ENCODE assay signal across 5 cellular contexts in genomic region chr7:159001811-159002210, GRCh38.
"Had no signal": no experiment of that assay in that cellular context is flagged by ENCODE, and none has a peak within 500 bp of the region (broad histone marks: within the 10 kb centered on the region; RNA-seq: fewer than 3 reads in every experiment).

No MANE protein-coding gene starts in this region.

- H3K4me3 Mint-ChIP-seq: H9, IgD-negative memory B cell had no signal

- H2AFZ ChIP-seq: GM23248 had no signal

- H3K9ac ChIP-seq: GM23248 had no signal

- H3K27ac Mint-ChIP-seq: H9, IgD-negative memory B cell had no signal

- H3K4me3 ChIP-seq: GM23248 had no signal

- H3K27ac ChIP-seq: GM23248, HL-60 had no signal

- H3K36me3 Mint-ChIP-seq: IgD-negative memory B cell had no signal

- H3K4me1 Mint-ChIP-seq: IgD-negative memory B cell had no signal

- DNase-seq: GM23248, H9, HCEC 1CT had no signal
